Comparison of ENCODE assay signal across 10 cellular contexts in genomic region chr22:29780781-29781676, GRCh38. TPM values are rescaled to one million over a fixed set of nuclear protein-coding genes. Genes with fewer than 3 reads are reported as not detected.
DNase-seq lines count a peak whose midpoint lies in the region; ATAC-seq and TF ChIP-seq lines count a peak whose summit lies in the region.
"Had no signal": no experiment of that assay in that cellular context is flagged by ENCODE, and none has a peak within 500 bp of the region (broad histone marks: within the 10 kb centered on the region; RNA-seq: fewer than 3 reads in every experiment).

No MANE protein-coding gene starts in this region.

- no peak for TF ChIP-seq POLR2A in thyroid gland (IDR thresholded peaks at IDR 0.05)
- no peak for TF ChIP-seq POLR2A in Peyer's patch (IDR thresholded peaks at IDR 0.05)

- H3K9me3 ChIP-seq in lung (ENCODE audit: control insufficient read depth in 2 of 2, insufficient read depth in 1 of 2, low read length in 1 of 2): no peaks in the 10 kb centered on the region
- no peaks in the 10 kb centered on the region for H3K9me3 ChIP-seq in thyroid gland
- H3K9me3 ChIP-seq in Peyer's patch: no peaks in the 10 kb centered on the region

- no peaks in the 10 kb centered on the region for H3K9me3 Mint-ChIP-seq in activated CD8-positive, alpha-beta T cell treated with anti-CD3 and anti-CD28 coated beads, Interleukin-2, amount 10 ng/mL, durations not matched to agents 7 days and 5 days (ENCODE audit: insufficient read depth)
- H3K9me3 Mint-ChIP-seq: stimulated activated memory B cell treated with anti-CD40 and anti-IgM and Interleukin-4, amounts not matched to agents 10 μg/mL and 1 μg/mL and 100 μg/mL, for 72 hours had no signal

- H3K27ac ChIP-seq in cingulate gyrus (ENCODE audit: low read depth, low read length): peak overlapping the region; percentile 79
- H3K27ac ChIP-seq in lung (ENCODE audit: low read depth in 1 of 2, low read length in 1 of 2): peak overlapping the region; percentile 35 to 51
- H3K27ac ChIP-seq in thyroid gland: peak overlapping the region; percentile 88 to 93 (median 88)
- peak overlapping the region in 1 of 4 donors; percentile 12 for H3K27ac ChIP-seq in Peyer's patch

- 69 to 70% methylated on average over 8 of the region's 8 CpGs for WGBS in lung, 2 donors
- 62 to 74% methylated on average over 8 of the region's 8 CpGs for WGBS in thyroid gland, 2 donors

- H3K4me1 Mint-ChIP-seq in activated CD8-positive, alpha-beta T cell treated with anti-CD3 and anti-CD28 coated beads, Interleukin-2, amount 10 ng/mL, durations not matched to agents 7 days and 5 days (ENCODE audit: low read depth): no peaks in the 10 kb centered on the region

- H3K4me3 ChIP-seq in lung (no peak overlapping the region), thyroid gland (replicated peaks in 1 of 3) (no peak overlapping the region), Peyer's patch (no peak overlapping the region)

- peak; percentile 22 for DNase-seq in NCI-H69 (lab: John Stamatoyannopoulos, UW)
- DNase-seq in lung (ENCODE audit: low spot score): no peak
- DNase-seq in thyroid gland: no peak
- DNase-seq in activated CD8-positive, alpha-beta T cell treated with anti-CD3 and anti-CD28 coated beads, Interleukin-2, amount 10 ng/mL, durations not matched to agents 7 days and 5 days: no peak
- DNase-seq in Peyer's patch: no peak
- DNase-seq: SIG-M5 had no signal

- intact Hi-C loops in thyroid gland (cut with DNase I): no loop called here

- H3K27me3 Mint-ChIP-seq in activated CD8-positive, alpha-beta T cell treated with anti-CD3 and anti-CD28 coated beads, Interleukin-2, amount 10 ng/mL, durations not matched to agents 7 days and 5 days (ENCODE audit: low read depth): no peaks in the 10 kb centered on the region
- H3K27me3 Mint-ChIP-seq: stimulated activated memory B cell treated with anti-CD40 and anti-IgM and Interleukin-4, amounts not matched to agents 10 μg/mL and 1 μg/mL and 100 μg/mL, for 72 hours had no signal

- H3K36me3 Mint-ChIP-seq in activated CD8-positive, alpha-beta T cell treated with anti-CD3 and anti-CD28 coated beads, Interleukin-2, amount 10 ng/mL, durations not matched to agents 7 days and 5 days (ENCODE audit: low read depth): no peaks in the 10 kb centered on the region
- H3K36me3 Mint-ChIP-seq: stimulated activated memory B cell treated with anti-CD40 and anti-IgM and Interleukin-4, amounts not matched to agents 10 μg/mL and 1 μg/mL and 100 μg/mL, for 72 hours had no signal

- H3K27ac Mint-ChIP-seq in activated CD8-positive, alpha-beta T cell treated with anti-CD3 and anti-CD28 coated beads, Interleukin-2, amount 10 ng/mL, durations not matched to agents 7 days and 5 days: no peak overlapping the region
- H3K27ac Mint-ChIP-seq: stimulated activated memory B cell treated with anti-CD40 and anti-IgM and Interleukin-4, amounts not matched to agents 10 μg/mL and 1 μg/mL and 100 μg/mL, for 72 hours had no signal

- H3K4me1 ChIP-seq in lung (ENCODE audit: control insufficient read depth in 2 of 2, insufficient read depth in 2 of 2, low read length in 2 of 2): peaks cover 0 to 8% of the 10 kb centered on the region in 2 donors
- H3K4me1 ChIP-seq in thyroid gland: peaks cover 38 to 52% of the 10 kb centered on the region in 2 donors
- H3K4me1 ChIP-seq in Peyer's patch: peaks cover 0 to 17% (median 3%) of the 10 kb centered on the region in 4 donors

- H3K36me3 ChIP-seq in lung (ENCODE audit: control insufficient read depth in 2 of 2, insufficient read depth in 2 of 2, low read length in 2 of 2) (no peaks in the 10 kb centered on the region), thyroid gland (no peaks in the 10 kb centered on the region), Peyer's patch (no peaks in the 10 kb centered on the region)

- H3K27me3 ChIP-seq in lung (ENCODE audit: control insufficient read depth, insufficient read depth) (no peaks in the 10 kb centered on the region), thyroid gland (no peaks in the 10 kb centered on the region), Peyer's patch (no peaks in the 10 kb centered on the region)

- CTCF ChIA-PET in activated CD8-positive, alpha-beta T cell treated with anti-CD3 and anti-CD28 coated beads, Interleukin-2, amount 10 ng/mL, durations not matched to agents 7 days and 5 days (lab: Charles Lee): interaction anchor here (0.6 to 1.4 kb wide), 2 partner anchors 38 to 154 kb away, joined by 3 read pairs; no protein-coding TSS in a partner anchor

- H3K4me3 Mint-ChIP-seq in activated CD8-positive, alpha-beta T cell treated with anti-CD3 and anti-CD28 coated beads, Interleukin-2, amount 10 ng/mL, durations not matched to agents 7 days and 5 days: no peak overlapping the region
- H3K4me3 Mint-ChIP-seq: stimulated activated memory B cell treated with anti-CD40 and anti-IgM and Interleukin-4, amounts not matched to agents 10 μg/mL and 1 μg/mL and 100 μg/mL, for 72 hours had no signal

- no peak for ATAC-seq in lung (ENCODE audit: insufficient read depth, low FRiP score)
- no peak for ATAC-seq in GM18873 (IDR thresholded peaks at IDR 0.05; ENCODE audit: low FRiP score, unreplicated experiment)
- no peak for ATAC-seq in activated CD8-positive, alpha-beta T cell treated with anti-CD3 and anti-CD28 coated beads, Interleukin-2, amount 10 ng/mL, durations not matched to agents 7 days and 5 days
- no peak for ATAC-seq in GM18858 (IDR thresholded peaks at IDR 0.05; ENCODE audit: unreplicated experiment)
- ATAC-seq: stimulated activated memory B cell treated with anti-CD40 and anti-IgM and Interleukin-4, amounts not matched to agents 10 μg/mL and 1 μg/mL and 100 μg/mL, for 72 hours had no signal

- TF ChIP-seq CTCF in lung (IDR thresholded peaks at IDR 0.05; ENCODE audit: control extremely low read depth, extremely low read depth) (no peak), thyroid gland (IDR thresholded peaks at IDR 0.05) (no peak), Peyer's patch (IDR thresholded peaks at IDR 0.05) (no peak)

- POLR2A ChIA-PET in activated CD8-positive, alpha-beta T cell treated with anti-CD3 and anti-CD28 coated beads, Interleukin-2, amount 10 ng/mL, durations not matched to agents 7 days and 5 days (lab: Charles Lee): interaction anchor here (1.1 kb wide), 1 partner anchor 14 kb away, joined by 4 read pairs; the partner anchor contains the start of genes UQCR10 and ZMAT5

RNA-seq across cellular contexts. Expression of gene UQCR10, which starts 13.9 kb away (rescaled TPM):
- total RNA-seq in lung: 10 to 100 TPM; 67.5 to 92.4 TPM
- 100 to 1,000 TPM; 174 to 290 TPM for polyA plus RNA-seq in lung
- total RNA-seq in thyroid gland: 100 to 1,000 TPM in 1 of 4 donors, 10 to 100 TPM in 3; 20.6 to 134 (median 70.8) TPM
- total RNA-seq in activated CD8-positive, alpha-beta T cell treated with anti-CD3 and anti-CD28 coated beads, Interleukin-2, amount 10 ng/mL, durations not matched to agents 7 days and 5 days: 100 to 1,000 TPM; 102 to 103 TPM
- total RNA-seq in Peyer's patch: 100 to 1,000 TPM in 2 of 4 donors, 10 to 100 TPM in 2; 60.9 to 144 (median 88.2) TPM

RNA-seq across cellular contexts. Expression of gene ZMAT5, which starts 14.2 kb away (rescaled TPM):
- total RNA-seq in lung (10 to 100 TPM; 11.2 to 23.7 TPM), thyroid gland (10 to 100 TPM; 16.2 to 40.1 (median 24.3) TPM), Peyer's patch (10 to 100 TPM; 16.2 to 22.5 (median 17.9) TPM)
- polyA plus RNA-seq in lung: 10 to 100 TPM; 27.1 to 32.5 TPM
- 10 to 100 TPM; 19.0 to 21.8 TPM for total RNA-seq in activated CD8-positive, alpha-beta T cell treated with anti-CD3 and anti-CD28 coated beads, Interleukin-2, amount 10 ng/mL, durations not matched to agents 7 days and 5 days

RNA-seq across cellular contexts. Expression of gene ASCC2, which starts 57.0 kb away (rescaled TPM):
- total RNA-seq in lung: 10 to 100 TPM; 38.6 to 61.6 TPM
- polyA plus RNA-seq in lung: 10 to 100 TPM; 46.5 to 60.8 TPM
- total RNA-seq in thyroid gland: 10 to 100 TPM; 47.6 to 66.8 (median 51.3) TPM
- total RNA-seq in activated CD8-positive, alpha-beta T cell treated with anti-CD3 and anti-CD28 coated beads, Interleukin-2, amount 10 ng/mL, durations not matched to agents 7 days and 5 days: 10 to 100 TPM; 86.5 to 91.4 TPM
- 10 to 100 TPM; 47.5 to 91.6 (median 78.4) TPM for total RNA-seq in Peyer's patch
